ENCODE assay signal across 17 cellular contexts in the genomic region with DNA sequence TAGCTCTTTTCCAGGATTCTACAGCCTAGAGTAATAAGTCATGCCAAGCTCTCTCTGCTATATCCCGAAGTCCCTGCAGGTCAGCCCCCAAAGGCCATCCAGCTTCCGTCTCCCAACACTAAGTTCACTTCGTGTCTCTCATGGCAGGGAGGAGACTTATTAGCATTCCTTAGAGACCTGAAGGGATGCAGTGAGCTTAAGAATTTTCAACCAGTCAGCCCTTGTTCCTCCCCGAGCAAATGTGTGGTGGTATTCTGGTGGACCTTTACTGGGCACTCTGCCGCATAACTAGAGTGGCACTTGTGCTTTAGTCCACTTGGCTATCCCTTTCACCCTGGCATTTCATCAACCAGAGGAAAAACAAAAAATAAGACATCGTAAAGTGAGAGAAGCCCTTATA. TPM values are rescaled to one million over a fixed set of nuclear protein-coding genes. Genes with fewer than 3 reads are reported as not detected.
"Had no signal": no experiment of that assay in that cellular context is flagged by ENCODE, and none has a peak within 500 bp of the region (broad histone marks: within the 10 kb centered on the region; RNA-seq: fewer than 3 reads in every experiment).

No MANE protein-coding gene starts in this region.

RNA-seq across cellular contexts. Expression of a gene that starts 19.0 kb away (rescaled TPM):
- total RNA-seq: natural killer cell, omental fat pad, osteocyte, pancreas, posterior vena cava, prostate gland, right atrium auricular region, sciatic nerve, smooth muscle cell, spleen, suprapubic skin, tibial nerve, upper lobe of left lung, ureter, vagina had no signal
- polyA plus RNA-seq: neural cell, smooth muscle cell, spleen had no signal

RNA-seq across cellular contexts. Expression of a gene that starts 49.4 kb away (rescaled TPM):
- total RNA-seq: natural killer cell, osteocyte, pulmonary artery endothelial cell, smooth muscle cell, spleen had no signal
- polyA plus RNA-seq: neural cell, smooth muscle cell had no signal
